Comparison of ENCODE assay signal across 2 cellular contexts in genomic region chr3:150662410-150663200, GRCh38.
A peak's percentile ranks its signal among the peaks of the same experiment; 100 is the strongest.
TF ChIP-seq lines count a peak whose summit lies in the region.

No MANE protein-coding gene starts in this region.

TF ChIP-seq in HepG2, 621 proteins besides CTCF, POLR2A, EP300 and RAD21:
- TF ChIP-seq NFE2L2 (IDR thresholded peaks at IDR 0.05; ENCODE audit: low read length) (0 out of 2 replicates have a peak, but pooled peaks have one; percentile 12), MATR3 (CRISPR knock-in tag; IDR thresholded peaks at IDR 0.05) (no peak), ZNF253 (CRISPR knock-in tag; IDR thresholded peaks at IDR 0.05; ENCODE audit: borderline replicate concordance) (no peak)
- TF ChIP-seq, protein P1, sequence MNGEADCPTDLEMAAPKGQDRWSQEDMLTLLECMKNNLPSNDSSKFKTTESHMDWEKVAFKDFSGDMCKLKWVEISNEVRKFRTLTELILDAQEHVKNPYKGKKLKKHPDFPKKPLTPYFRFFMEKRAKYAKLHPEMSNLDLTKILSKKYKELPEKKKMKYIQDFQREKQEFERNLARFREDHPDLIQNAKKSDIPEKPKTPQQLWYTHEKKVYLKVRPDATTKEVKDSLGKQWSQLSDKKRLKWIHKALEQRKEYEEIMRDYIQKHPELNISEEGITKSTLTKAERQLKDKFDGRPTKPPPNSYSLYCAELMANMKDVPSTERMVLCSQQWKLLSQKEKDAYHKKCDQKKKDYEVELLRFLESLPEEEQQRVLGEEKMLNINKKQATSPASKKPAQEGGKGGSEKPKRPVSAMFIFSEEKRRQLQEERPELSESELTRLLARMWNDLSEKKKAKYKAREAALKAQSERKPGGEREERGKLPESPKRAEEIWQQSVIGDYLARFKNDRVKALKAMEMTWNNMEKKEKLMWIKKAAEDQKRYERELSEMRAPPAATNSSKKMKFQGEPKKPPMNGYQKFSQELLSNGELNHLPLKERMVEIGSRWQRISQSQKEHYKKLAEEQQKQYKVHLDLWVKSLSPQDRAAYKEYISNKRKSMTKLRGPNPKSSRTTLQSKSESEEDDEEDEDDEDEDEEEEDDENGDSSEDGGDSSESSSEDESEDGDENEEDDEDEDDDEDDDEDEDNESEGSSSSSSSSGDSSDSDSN (CRISPR knock-in tag; IDR thresholded peaks at IDR 0.05), result no peak

TF ChIP-seq in HCT116, 20 proteins besides CTCF, POLR2A, EP300 and RAD21:
- no peak for TF ChIP-seq ZNF274 (IDR thresholded peaks at IDR 0.05; ENCODE audit: low read depth, low read length)
- TF ChIP-seq ZBTB33 (IDR thresholded peaks at IDR 0.05; ENCODE audit: extremely low read depth, insufficient replicate concordance, low read length), result no peak
- no peak for TF ChIP-seq CEBPB (IDR thresholded peaks at IDR 0.05; ENCODE audit: low read depth)
- TF ChIP-seq SRF (IDR thresholded peaks at IDR 0.05; ENCODE audit: low read depth), result no peak
- no peak for TF ChIP-seq EGR1 (IDR thresholded peaks at IDR 0.05; ENCODE audit: low read depth)
- TF ChIP-seq CBX3 (IDR thresholded peaks at IDR 0.05; ENCODE audit: low read depth), result no peak
- TF ChIP-seq EZH2 (IDR thresholded peaks at IDR 0.05), result no peak
- TF ChIP-seq, protein P2, sequence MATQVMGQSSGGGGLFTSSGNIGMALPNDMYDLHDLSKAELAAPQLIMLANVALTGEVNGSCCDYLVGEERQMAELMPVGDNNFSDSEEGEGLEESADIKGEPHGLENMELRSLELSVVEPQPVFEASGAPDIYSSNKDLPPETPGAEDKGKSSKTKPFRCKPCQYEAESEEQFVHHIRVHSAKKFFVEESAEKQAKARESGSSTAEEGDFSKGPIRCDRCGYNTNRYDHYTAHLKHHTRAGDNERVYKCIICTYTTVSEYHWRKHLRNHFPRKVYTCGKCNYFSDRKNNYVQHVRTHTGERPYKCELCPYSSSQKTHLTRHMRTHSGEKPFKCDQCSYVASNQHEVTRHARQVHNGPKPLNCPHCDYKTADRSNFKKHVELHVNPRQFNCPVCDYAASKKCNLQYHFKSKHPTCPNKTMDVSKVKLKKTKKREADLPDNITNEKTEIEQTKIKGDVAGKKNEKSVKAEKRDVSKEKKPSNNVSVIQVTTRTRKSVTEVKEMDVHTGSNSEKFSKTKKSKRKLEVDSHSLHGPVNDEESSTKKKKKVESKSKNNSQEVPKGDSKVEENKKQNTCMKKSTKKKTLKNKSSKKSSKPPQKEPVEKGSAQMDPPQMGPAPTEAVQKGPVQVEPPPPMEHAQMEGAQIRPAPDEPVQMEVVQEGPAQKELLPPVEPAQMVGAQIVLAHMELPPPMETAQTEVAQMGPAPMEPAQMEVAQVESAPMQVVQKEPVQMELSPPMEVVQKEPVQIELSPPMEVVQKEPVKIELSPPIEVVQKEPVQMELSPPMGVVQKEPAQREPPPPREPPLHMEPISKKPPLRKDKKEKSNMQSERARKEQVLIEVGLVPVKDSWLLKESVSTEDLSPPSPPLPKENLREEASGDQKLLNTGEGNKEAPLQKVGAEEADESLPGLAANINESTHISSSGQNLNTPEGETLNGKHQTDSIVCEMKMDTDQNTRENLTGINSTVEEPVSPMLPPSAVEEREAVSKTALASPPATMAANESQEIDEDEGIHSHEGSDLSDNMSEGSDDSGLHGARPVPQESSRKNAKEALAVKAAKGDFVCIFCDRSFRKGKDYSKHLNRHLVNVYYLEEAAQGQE (IDR thresholded peaks at IDR 0.05; ENCODE audit: low read depth), result no peak
- no peak for TF ChIP-seq JUND (IDR thresholded peaks at IDR 0.05)
- TF ChIP-seq SIN3A (IDR thresholded peaks at IDR 0.05; ENCODE audit: low read depth), result no peak
- no peak for TF ChIP-seq ATF3 (IDR thresholded peaks at IDR 0.05)
- TF ChIP-seq POLR2AphosphoS5 (IDR thresholded peaks at IDR 0.05; ENCODE audit: low read depth, low read length), result no peak
- TF ChIP-seq ZFX (IDR thresholded peaks at IDR 0.05), result no peak
- no peak for TF ChIP-seq YY1 (IDR thresholded peaks at IDR 0.05; ENCODE audit: extremely low read depth, insufficient replicate concordance, low read depth, low read length)
- TF ChIP-seq TCF7L2 (IDR thresholded peaks at IDR 0.05; ENCODE audit: borderline replicate concordance, extremely low read depth, insufficient read depth, insufficient read length), result no peak
- no peak for TF ChIP-seq EZH2phosphoT487 (IDR thresholded peaks at IDR 0.05; ENCODE audit: borderline replicate concordance)
- TF ChIP-seq FOSL1 (IDR thresholded peaks at IDR 0.05; ENCODE audit: low read depth), result no peak
TF ChIP-seq in HCT116: peak in this region for 0.
